In genomic region chr11:115869780-115870431, GRCh38 we compare ENCODE assay signal across 8 cellular contexts.
DNase-seq lines count a peak whose midpoint lies in the region; ATAC-seq, FAIRE-seq and TF ChIP-seq lines count a peak whose summit lies in the region.

No MANE protein-coding gene starts in this region.

- peak; percentile 40 for TF ChIP-seq CTCF in D721Med (IDR thresholded peaks at IDR 0.05; ENCODE audit: insufficient read depth, missing control alignments)
- peak; percentile 71 for TF ChIP-seq CTCF in epithelial cell of proximal tubule (conservative IDR thresholded peaks at IDR 0.05; ENCODE audit: low read depth, low read length)

- H3K36me3 Mint-ChIP-seq in stimulated activated naive B cell treated with anti-CD40 and anti-IgM and Interleukin-4, amounts not matched to agents 10 μg/mL and 1 μg/mL and 100 μg/mL, for 72 hours = no peaks in the 10 kb centered on the region

- peaks cover 5 to 7% of the 10 kb centered on the region in 2 donors for H3K27me3 Mint-ChIP-seq in stimulated activated naive B cell treated with anti-CD40 and anti-IgM and Interleukin-4, amounts not matched to agents 10 μg/mL and 1 μg/mL and 100 μg/mL, for 72 hours

- no peak for DNase-seq in D721Med (ENCODE audit: insufficient read length, low spot score)
- DNase-seq in NCI-H526 treated with DMSO at 0.1 percent for 48 hours (lab: John Stamatoyannopoulos, UW) = peak; percentile 26
- DNase-seq in epithelial cell of proximal tubule (ENCODE audit: low read depth) = no peak
- DNase-seq in stimulated activated naive B cell treated with anti-CD40 and anti-IgM and Interleukin-4, amounts not matched to agents 10 μg/mL and 1 μg/mL and 100 μg/mL, for 72 hours = no peak
- DNase-seq in cerebellum (ENCODE audit: low spot score) = no peak
- no peak for DNase-seq in DMS79 (lab: John Stamatoyannopoulos, UW)

- ATAC-seq in GM19023 (IDR thresholded peaks at IDR 0.05; ENCODE audit: unreplicated experiment) (peak; percentile 71), HG03097 (IDR thresholded peaks at IDR 0.05; ENCODE audit: low FRiP score, unreplicated experiment) (peak; percentile 49)
- ATAC-seq in stimulated activated naive B cell treated with anti-CD40 and anti-IgM and Interleukin-4, amounts not matched to agents 10 μg/mL and 1 μg/mL and 100 μg/mL, for 72 hours (replicated peaks) = peak; percentile 63 to 68

- H3K4me1 Mint-ChIP-seq in stimulated activated naive B cell treated with anti-CD40 and anti-IgM and Interleukin-4, amounts not matched to agents 10 μg/mL and 1 μg/mL and 100 μg/mL, for 72 hours = peaks cover 9 to 15% of the 10 kb centered on the region in 2 donors

- no peak overlapping the region for H3K4me3 ChIP-seq in epithelial cell of proximal tubule (ENCODE audit: low read depth, low read length)

- peaks cover 0 to 3% of the 10 kb centered on the region in 2 donors for H3K9me3 Mint-ChIP-seq in stimulated activated naive B cell treated with anti-CD40 and anti-IgM and Interleukin-4, amounts not matched to agents 10 μg/mL and 1 μg/mL and 100 μg/mL, for 72 hours

- H3K4me3 Mint-ChIP-seq in stimulated activated naive B cell treated with anti-CD40 and anti-IgM and Interleukin-4, amounts not matched to agents 10 μg/mL and 1 μg/mL and 100 μg/mL, for 72 hours = no peak overlapping the region

- FAIRE-seq in D721Med (lab: Jason Lieb, UNC) = no peak

- no peak overlapping the region for H3K27ac Mint-ChIP-seq in stimulated activated naive B cell treated with anti-CD40 and anti-IgM and Interleukin-4, amounts not matched to agents 10 μg/mL and 1 μg/mL and 100 μg/mL, for 72 hours
